ENCODE assay signal across 14 cellular contexts in the genomic region with DNA sequence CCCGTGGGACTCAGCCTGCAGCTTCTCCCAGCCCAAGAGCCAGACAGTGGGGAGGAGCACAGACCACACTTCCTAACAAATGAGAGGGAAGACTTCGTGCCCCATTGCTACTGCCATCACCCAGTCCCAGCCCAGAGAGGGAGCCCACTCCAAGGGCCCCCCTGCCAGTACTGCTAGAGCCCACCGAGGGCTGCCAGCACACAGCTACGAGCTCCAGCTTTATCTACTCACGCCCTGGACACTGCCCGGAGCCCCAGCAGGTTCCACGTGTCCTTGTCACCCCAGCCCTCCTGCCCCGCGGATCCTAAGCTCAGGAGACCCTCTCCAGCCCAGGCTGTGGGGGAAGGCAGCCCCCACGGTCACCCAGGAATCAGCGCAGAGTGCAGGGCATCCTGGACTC. TPM values are rescaled to one million over a fixed set of nuclear protein-coding genes. Genes with fewer than 3 reads are reported as not detected.
DNase-seq lines count a peak whose midpoint lies in the region; ATAC-seq, FAIRE-seq and TF ChIP-seq lines count a peak whose summit lies in the region.
"Had no signal": no experiment of that assay in that cellular context is flagged by ENCODE, and none has a peak within 500 bp of the region (broad histone marks: within the 10 kb centered on the region; RNA-seq: fewer than 3 reads in every experiment).

No MANE protein-coding gene starts in this region.

- no peaks in the 10 kb centered on the region for H3K9me1 ChIP-seq in K562 (ENCODE audit: control insufficient read depth, insufficient read depth, low read length)

- DNase-seq in CD4-positive, alpha-beta T cell, result no peak
- DNase-seq in HFF-Myc (ENCODE audit: extremely low read depth, low read depth) (no peak), K562 (ENCODE audit: extremely low read depth in 1 of 4, low spot score in 3 of 4) (peak in 2 of 4 experiments; percentile 6 to 7), NCI-H774 (lab: John Stamatoyannopoulos, UW) (no peak), NCI-H345 (lab: John Stamatoyannopoulos, UW) (no peak), sigmoid colon (no peak), mucosa of gallbladder (ENCODE audit: low spot score) (no peak)
- DNase-seq: activated CD4-positive, CD25-positive, alpha-beta regulatory T cell treated with anti-CD3 and anti-CD28 coated beads, Interleukin-2, amount 50 U/mL, for 72 hours; body of pancreas; DMS 273 treated with DMSO at 0.1 percent for 48 hours; esophagus squamous epithelium; NCI-H1694 had no signal

- no peaks in the 10 kb centered on the region for H3K9me2 ChIP-seq in neural cell (ENCODE audit: insufficient read depth, low read length)

- peak overlapping the region in 1 of 2 experiments; percentile 94; a peak in 3 of 4 replicates for H3K9ac ChIP-seq in K562 (ENCODE audit: insufficient read depth in 1 of 2, low read depth in 2 of 2, low read length in 2 of 2)
- H3K9ac ChIP-seq in neural cell (ENCODE audit: low read length), result no peak overlapping the region

- TF ChIP-seq RAD21 in K562 (CRISPR knock-in tag; conservative IDR thresholded peaks at IDR 0.05 in 1 of 2, IDR thresholded peaks at IDR 0.05 in 1 of 2) (no peak), neural cell (conservative IDR thresholded peaks at IDR 0.05) (no peak)

- in situ Hi-C loops in K562 (cut with MboI), result no loop called here

- H4K20me1 ChIP-seq in K562 (replicated peaks; ENCODE audit: control insufficient read depth, insufficient read depth, low read length), result peaks cover 8% of the 10 kb centered on the region; the same call in 1 of the 2 replicates
- H4K20me1 ChIP-seq in neural cell (ENCODE audit: insufficient read depth), result no peaks in the 10 kb centered on the region

- H3K27ac ChIP-seq in CD4-positive, alpha-beta T cell (ENCODE audit: low read depth, low read length), result no peak overlapping the region
- H3K27ac ChIP-seq in K562 (ENCODE audit: extremely low read depth, low read depth, low read length) (no peak overlapping the region), neural cell (ENCODE audit: low read length) (no peak overlapping the region), sigmoid colon (no peak overlapping the region)
- H3K27ac ChIP-seq: body of pancreas, neutrophil had no signal

- peaks cover 28% of the 10 kb centered on the region for H3K4me1 Mint-ChIP-seq in CD4-positive, alpha-beta T cell (ENCODE audit: low read depth)

- H3K4me3 ChIP-seq in HFF-Myc (replicated peaks; ENCODE audit: low read depth, low read length) (peak overlapping the region; percentile 73), K562 (peak overlapping the region; percentile 74; the same call in 1 of the 2 replicates), neural cell (ENCODE audit: low read length) (peak overlapping the region; percentile 74), sigmoid colon (peak overlapping the region in 1 of 4 donors; percentile 81)

- no peaks in the 10 kb centered on the region for H3K27me3 ChIP-seq in CD4-positive, alpha-beta T cell (ENCODE audit: control insufficient read depth, insufficient read depth, low read length)
- H3K27me3 ChIP-seq in K562 (ENCODE audit: control insufficient read depth in 2 of 2, insufficient read depth in 2 of 2, low read length in 2 of 2) (no peaks in the 10 kb centered on the region), neural cell (ENCODE audit: insufficient read depth, low read depth, low read length) (peaks cover 14% of the 10 kb centered on the region), sigmoid colon (no peaks in the 10 kb centered on the region)
- H3K27me3 ChIP-seq: body of pancreas, esophagus squamous epithelium had no signal

- no peaks in the 10 kb centered on the region for H3K9me3 Mint-ChIP-seq in CD4-positive, alpha-beta T cell

- no peaks in the 10 kb centered on the region for H3F3A ChIP-seq in neural cell (ENCODE audit: insufficient read depth, low read length, poor library complexity, severe bottlenecking)

- WGBS in K562 (ENCODE audit: insufficient coverage, low coverage, missing lambda C conversion rate), result 46% methylated on average over 7 of the region's 11 CpGs
- WGBS in sigmoid colon, 2 donors, result 84 to 86% methylated on average over 11 of the region's 11 CpGs

- TF ChIP-seq EP300 in K562 (IDR thresholded peaks at IDR 0.05; ENCODE audit: low read length), result no peak
- TF ChIP-seq EP300 in neural cell (conservative IDR thresholded peaks at IDR 0.05; ENCODE audit: poor library complexity, severe bottlenecking), result no peak
- TF ChIP-seq EP300 in sigmoid colon (IDR thresholded peaks at IDR 0.05), result no peak

- H2AFZ ChIP-seq in K562 (ENCODE audit: low read depth, low read length) (no peak overlapping the region), neural cell (ENCODE audit: low read depth, low read length) (no peak overlapping the region)

- BruUV-seq in K562 (replicated peaks; lab: Mats Ljungman, UMichigan), result no TSS peak

- H3K4me2 ChIP-seq in K562 (ENCODE audit: insufficient read depth, low read length) (peak overlapping the region; percentile 68), neural cell (ENCODE audit: low read length) (no peak overlapping the region)

- CTCF ChIA-PET in CD4-positive, alpha-beta T cell (lab: Charles Lee), result interaction anchor here (1.2 kb wide), 1 partner anchor 68 kb away, joined by 3 read pairs; a partner anchor contains a TSS
- CTCF ChIA-PET in K562 (lab: Yijun Ruan, JAX; ENCODE audit: low intra/inter-chr PET ratio), result no interaction called here

- intact Hi-C loops in CD4-positive, alpha-beta T cell (cut with DNase I, micrococcal nuclease), result loop anchor here in 1 of 2 experiments (10.0 kb wide), 1 partner anchor 211 kb away; a partner anchor contains a TSS
- intact Hi-C loops in K562 (cut with micrococcal nuclease) (loop anchor here (10.0 kb wide), 2 partner anchors 149 to 211 kb away; a partner anchor contains a TSS), sigmoid colon (cut with DNase I) (no loop called here)

- no peak for ATAC-seq in CD4-positive, alpha-beta T cell (ENCODE audit: poor library complexity)
- no peak; the same call in 2 of the 3 replicates for ATAC-seq in K562
- ATAC-seq: body of pancreas had no signal

- no peaks in the 10 kb centered on the region for H3K9me3 ChIP-seq in CD4-positive, alpha-beta T cell (ENCODE audit: control insufficient read depth, low read length)
- H3K9me3 ChIP-seq in K562 (replicated peaks; ENCODE audit: control insufficient read depth, insufficient read depth, low read depth, low read length) (no peaks in the 10 kb centered on the region), neural cell (ENCODE audit: low read length) (no peaks in the 10 kb centered on the region), sigmoid colon (no peaks in the 10 kb centered on the region)
- H3K9me3 ChIP-seq: body of pancreas, esophagus squamous epithelium, neutrophil had no signal

- H3K27ac Mint-ChIP-seq in CD4-positive, alpha-beta T cell, result peak overlapping the region; percentile 85

- TF ChIP-seq CTCF in CD4-positive, alpha-beta T cell (IDR thresholded peaks at IDR 0.05), result no peak
- no peak for TF ChIP-seq CTCF in HFF-Myc (IDR thresholded peaks at IDR 0.05; ENCODE audit: low read depth, low read length, missing control alignments)
- TF ChIP-seq CTCF in K562 (IDR thresholded peaks at IDR 0.05 in 2 of 3, conservative IDR thresholded peaks at IDR 0.05 in 1 of 3; ENCODE audit: insufficient read depth in 2 of 3, low read depth in 1 of 3, low read length in 3 of 3), result no peak
- TF ChIP-seq CTCF in neural cell (IDR thresholded peaks at IDR 0.05; ENCODE audit: poor library complexity, severe bottlenecking), result no peak
- TF ChIP-seq CTCF in sigmoid colon (IDR thresholded peaks at IDR 0.05), result no peak

- POLR2A ChIA-PET in CD4-positive, alpha-beta T cell (lab: Charles Lee), result interaction anchor here (0.7 to 2.4 kb wide), 2 partner anchors 68 to 534 kb away, joined by 3 to 15 read pairs; a partner anchor contains a TSS
- POLR2A ChIA-PET in K562 (lab: Yijun Ruan, JAX), result interaction anchor here (0.7 kb wide), 2 partner anchors 31 to 174 kb away, joined by 3 read pairs; no protein-coding TSS in a partner anchor

- peaks cover 46% of the 10 kb centered on the region; the same call in 2 of the 3 replicates for H3K36me3 ChIP-seq in K562 (ENCODE audit: control insufficient read depth, insufficient read depth, low read length)
- no peaks in the 10 kb centered on the region for H3K36me3 ChIP-seq in neural cell (ENCODE audit: insufficient read depth, low read length)
- peaks cover 0 to 5% (median 0%) of the 10 kb centered on the region in 4 donors for H3K36me3 ChIP-seq in sigmoid colon
- H3K36me3 ChIP-seq: neutrophil had no signal

- H3K36me3 Mint-ChIP-seq in CD4-positive, alpha-beta T cell (ENCODE audit: low read depth), result peaks cover 56% of the 10 kb centered on the region

- no peak for FAIRE-seq in K562 (lab: Jason Lieb, UNC)

- no peak for TF ChIP-seq POLR2A in K562 (conservative IDR thresholded peaks at IDR 0.05)
- TF ChIP-seq POLR2A in sigmoid colon (IDR thresholded peaks at IDR 0.05), result no peak

- peak overlapping the region; percentile 88 for H3K4me3 Mint-ChIP-seq in CD4-positive, alpha-beta T cell

- H3K79me2 ChIP-seq in K562 (ENCODE audit: control insufficient read depth, insufficient read depth, low read length) (peaks cover 48% of the 10 kb centered on the region), neural cell (replicated peaks; ENCODE audit: insufficient read depth, low read length) (no peaks in the 10 kb centered on the region)

- peaks cover 8 to 26% of the 10 kb centered on the region in 2 experiments; a peak in 3 of 5 replicates for H3K4me1 ChIP-seq in K562 (replicated peaks in 1 of 2; ENCODE audit: control insufficient read depth in 2 of 2, insufficient read depth in 2 of 2, low read length in 2 of 2)
- peaks cover 0 to 12% (median 9%) of the 10 kb centered on the region in 4 donors for H3K4me1 ChIP-seq in sigmoid colon

- H3K27me3 Mint-ChIP-seq in CD4-positive, alpha-beta T cell, result peaks cover 3% of the 10 kb centered on the region

RNA-seq across cellular contexts. Expression of a gene that starts 1.9 kb away (rescaled TPM):
- 100 to 1,000 TPM; 276 to 295 TPM for total RNA-seq in CD4-positive, alpha-beta T cell
- total RNA-seq in K562 (2011; cell fraction: chromatin; rRNA removed; ENCODE audit: low replicate concordance), result 252 and 601 TPM in 2 replicates
- total RNA-seq in K562 (2011; cell fraction: nucleolus; rRNA removed), result 93.6 and 128 TPM in 2 replicates
- total RNA-seq in K562 (2011; cell fraction: nucleoplasm; rRNA removed), result 217 and 228 TPM in 2 replicates
- 34.6 and 35.3 TPM in 2 replicates for total RNA-seq in K562 (2014; rRNA removed)
- 55.9 and 56.3 TPM in 2 replicates for total RNA-seq in K562 (2014; rRNA removed; fragmentation: Illumina TruSeq; extraction: Trizol)
- total RNA-seq in K562 (2015; rRNA removed; fragmentation: Illumina TruSeq; extraction: Trizol), result 48.3 and 52.6 TPM in 2 replicates
- 77.0 and 86.3 TPM in 2 replicates for total RNA-seq in K562 (2021)
- polyA plus RNA-seq in K562 (2011; rRNA removed), result 98.9 and 99.2 TPM in 2 replicates
- polyA plus RNA-seq in K562 (2011; cell fraction: cytosol; rRNA removed), result 6.2 and 17.2 TPM in 2 replicates
- polyA plus RNA-seq in K562 (2011; cell fraction: nucleus; rRNA removed), result 364 and 408 TPM in 2 replicates
- polyA plus RNA-seq in K562 (2012), result 77.0 and 141 TPM in 2 replicates
- polyA plus RNA-seq in K562 (2014; fragmentation: Illumina TruSeq; extraction: Trizol), result 65.7 and 82.7 TPM in 2 replicates
- 10 to 100 TPM; 11.2 to 12.4 TPM for polyA plus RNA-seq in K562 (2014; fragmentation: Nextera tagmentation; extraction: Ambion mirVana)
- polyA plus RNA-seq in K562 (2014; rRNA removed), result 144 and 191 TPM in 2 replicates
- 17.0 and 17.2 TPM in 2 replicates for polyA minus RNA-seq in K562 (2011; rRNA and poly(A)+ RNA removed)
- 5.7 and 7.8 TPM in 2 replicates for polyA minus RNA-seq in K562 (2011; cell fraction: cytosol; rRNA and poly(A)+ RNA removed)
- polyA minus RNA-seq in K562 (2011; cell fraction: nucleus; rRNA and poly(A)+ RNA removed), result 45.1 and 69.5 TPM in 2 replicates
- 214 and 225 TPM in 2 replicates for polyA plus RNA-seq in neural cell
- polyA minus RNA-seq in neural cell, result 61.7 and 64.5 TPM in 2 replicates
- 10 to 100 TPM; 20.7 to 52.3 (median 37.5) TPM for total RNA-seq in sigmoid colon
- 10 to 100 TPM in 1 of 3 donors, 1 to 10 TPM in 1, under 1 TPM in 1; 0.60 to 22.5 (median 3.9) TPM for polyA plus RNA-seq in sigmoid colon
- 47.3 TPM for total RNA-seq in mucosa of gallbladder
